Comparison of ENCODE assay signal across 20 cellular contexts in genomic region chr13:75468098-75468497, GRCh38. TPM values are rescaled to one million over a fixed set of nuclear protein-coding genes. Genes with fewer than 3 reads are reported as not detected.
DNase-seq lines count a peak whose midpoint lies in the region; ATAC-seq, FAIRE-seq and TF ChIP-seq lines count a peak whose summit lies in the region.
"Had no signal": no experiment of that assay in that cellular context is flagged by ENCODE, and none has a peak within 500 bp of the region (broad histone marks: within the 10 kb centered on the region; RNA-seq: fewer than 3 reads in every experiment).

No MANE protein-coding gene starts in this region.

- H3K4me3 ChIP-seq in HepG2 (replicated peaks in 1 of 3; ENCODE audit: insufficient read depth in 1 of 3, low read depth in 2 of 3, low read length in 3 of 3) (no peak overlapping the region), right lobe of liver (no peak overlapping the region), esophagus squamous epithelium (no peak overlapping the region), osteoblast (ENCODE audit: insufficient read depth, low read length) (peak overlapping the region; percentile 31)

- CTCF ChIA-PET in HepG2 (lab: Yijun Ruan, JAX; ENCODE audit: low intra/inter-chr PET ratio, low total read pairs), result no interaction called here

- no peak for TF ChIP-seq CTCF in HepG2 (CRISPR knock-in tag; IDR thresholded peaks at IDR 0.05)
- TF ChIP-seq CTCF in right lobe of liver (IDR thresholded peaks at IDR 0.05), result no peak
- TF ChIP-seq CTCF in esophagus squamous epithelium (IDR thresholded peaks at IDR 0.05), result no peak
- TF ChIP-seq CTCF in osteoblast (IDR thresholded peaks at IDR 0.05; ENCODE audit: extremely low read depth, low read depth, low read length), result no peak
- no peak for TF ChIP-seq CTCF in GM13976 (IDR thresholded peaks at IDR 0.05; ENCODE audit: borderline replicate concordance, control extremely low read depth, extremely low read depth, insufficient read depth, missing control alignments)

- H3K9me3 Mint-ChIP-seq in activated naive CD8-positive, alpha-beta T cell treated with anti-CD3 and anti-CD28 coated beads, Interleukin-2, amount 50 U/mL, for 24 hours, result no peaks in the 10 kb centered on the region

- in situ Hi-C loops in HepG2 (cut with HindIII; ENCODE audit: extremely low pct_ligation_motif_present, low pct_unique_long_range_greater_than_20kb) (no loop called here), GM13976 (cut with MboI; ENCODE audit: low sequenced_read_pairs, unreplicated experiment) (no loop called here)

- no peak for TF ChIP-seq RAD21 in HepG2 (CRISPR knock-in tag; IDR thresholded peaks at IDR 0.05)

- H3K4me1 Mint-ChIP-seq in activated naive CD8-positive, alpha-beta T cell treated with anti-CD3 and anti-CD28 coated beads, Interleukin-2, amount 50 U/mL, for 24 hours, result no peaks in the 10 kb centered on the region
- H3K4me1 Mint-ChIP-seq: activated CD8-positive, alpha-beta memory T cell treated with anti-CD3 and anti-CD28 coated beads, Interleukin-2, amount 10 ng/mL, durations not matched to agents 7 days and 5 days; activated naive CD8-positive, alpha-beta T cell treated with anti-CD3 and anti-CD28 coated beads, Interleukin-2, amount 10 ng/mL, durations not matched to agents 7 days and 5 days; activated T-helper 17 cell treated with anti-CD3 and anti-CD28 coated beads, Interleukin-2, amount 50 U/mL, for 72 hours had no signal

- TF ChIP-seq EP300 in HepG2 (IDR thresholded peaks at IDR 0.05; ENCODE audit: low read depth in 2 of 2, low read length in 2 of 2) (no peak), HepG2 (CRISPR knock-in tag; IDR thresholded peaks at IDR 0.05; ENCODE audit: borderline replicate concordance) (no peak)

- no peak overlapping the region for H3K9ac ChIP-seq in HepG2 (ENCODE audit: insufficient read depth, low read depth, low read length)

- peak overlapping the region; percentile 37 for H3K27ac ChIP-seq in HepG2 (ENCODE audit: extremely low read length, insufficient read depth, low read length)
- H3K27ac ChIP-seq in right lobe of liver, result no peak overlapping the region
- peak overlapping the region; percentile 12 to 62 (median 26) for H3K27ac ChIP-seq in esophagus squamous epithelium
- H3K27ac ChIP-seq in osteoblast (ENCODE audit: low read depth, low read length), result peak overlapping the region; percentile 57

- peaks cover 100% of the 10 kb centered on the region for H3K79me2 ChIP-seq in HepG2 (ENCODE audit: insufficient read depth, low read length)
- peaks cover 53% of the 10 kb centered on the region for H3K79me2 ChIP-seq in osteoblast (ENCODE audit: insufficient read depth, low read length)

- 94% methylated on average over 1 of the region's 1 CpG for WGBS in HepG2 (ENCODE audit: low lambda C conversion rate)
- 43% methylated on average over 1 of the region's 1 CpG for WGBS in right lobe of liver (ENCODE audit: insufficient coverage, low coverage, low lambda C conversion rate, missing lambda C conversion rate)
- WGBS in esophagus squamous epithelium, 2 donors, result 30 to 57% methylated on average over 1 of the region's 1 CpG

- BruUV-seq in HepG2 (replicated peaks; lab: Mats Ljungman, UMichigan), result TSS peak; percentile 0

- peaks cover 10% of the 10 kb centered on the region for H3K27me3 Mint-ChIP-seq in activated naive CD8-positive, alpha-beta T cell treated with anti-CD3 and anti-CD28 coated beads, Interleukin-2, amount 50 U/mL, for 24 hours

- H3K36me3 Mint-ChIP-seq in activated naive CD8-positive, alpha-beta T cell treated with anti-CD3 and anti-CD28 coated beads, Interleukin-2, amount 50 U/mL, for 24 hours (ENCODE audit: low read depth), result no peaks in the 10 kb centered on the region
- H3K36me3 Mint-ChIP-seq: activated CD8-positive, alpha-beta memory T cell treated with anti-CD3 and anti-CD28 coated beads, Interleukin-2, amount 10 ng/mL, durations not matched to agents 7 days and 5 days; activated naive CD8-positive, alpha-beta T cell treated with anti-CD3 and anti-CD28 coated beads, Interleukin-2, amount 10 ng/mL, durations not matched to agents 7 days and 5 days had no signal

- ATAC-seq in HepG2 (no peak), right lobe of liver (no peak)
- ATAC-seq in activated naive CD8-positive, alpha-beta T cell treated with anti-CD3 and anti-CD28 coated beads, Interleukin-2, amount 50 U/mL, for 24 hours, result no peak
- ATAC-seq: activated CD8-positive, alpha-beta memory T cell treated with anti-CD3 and anti-CD28 coated beads, Interleukin-2, amount 10 ng/mL, durations not matched to agents 7 days and 5 days; activated T-helper 17 cell treated with anti-CD3 and anti-CD28 coated beads, Interleukin-2, amount 50 U/mL, for 72 hours had no signal

- H3K27me3 ChIP-seq in HepG2 (ENCODE audit: control insufficient read depth in 1 of 2, insufficient read depth in 2 of 2, low read length in 2 of 2), result no peaks in the 10 kb centered on the region
- H3K27me3 ChIP-seq in right lobe of liver, result no peaks in the 10 kb centered on the region
- no peaks in the 10 kb centered on the region for H3K27me3 ChIP-seq in esophagus squamous epithelium
- H3K27me3 ChIP-seq in osteoblast (ENCODE audit: insufficient read depth, low read length), result no peaks in the 10 kb centered on the region

- H3K4me1 ChIP-seq in HepG2 (ENCODE audit: insufficient read depth, low read length) (peaks cover 76% of the 10 kb centered on the region), right lobe of liver (peaks cover 0 to 8% (median 2%) of the 10 kb centered on the region in 4 donors), esophagus squamous epithelium (peaks cover 0 to 51% (median 5%) of the 10 kb centered on the region in 3 donors), osteoblast (ENCODE audit: insufficient read depth, low read length) (peaks cover 12% of the 10 kb centered on the region)

- DNase-seq in HepG2 (ENCODE audit: low spot score) (no peak), right lobe of liver (no peak), esophagus squamous epithelium (lab: John Stamatoyannopoulos, UW) (no peak), osteoblast (ENCODE audit: insufficient read length, low spot score, missing footprints) (peak; percentile 23), GM13976 (ENCODE audit: low spot score) (no peak), NCI-H128 (lab: John Stamatoyannopoulos, UW; ENCODE audit: unreplicated experiment) (no peak), GOT3 (lab: John Stamatoyannopoulos, UW) (no peak)
- DNase-seq in activated naive CD8-positive, alpha-beta T cell treated with anti-CD3 and anti-CD28 coated beads, Interleukin-2, amount 50 U/mL, for 24 hours, result no peak
- DNase-seq: ACHN; activated CD8-positive, alpha-beta memory T cell treated with anti-CD3 and anti-CD28 coated beads, Interleukin-2, amount 10 ng/mL, durations not matched to agents 7 days and 5 days; activated naive CD8-positive, alpha-beta T cell treated with anti-CD3 and anti-CD28 coated beads, Interleukin-2, amount 10 ng/mL, durations not matched to agents 7 days and 5 days; caudate nucleus; erythroblast; head of caudate nucleus; NCI-H1436 treated with DMSO at 0.1 percent for 48 hours; NCI-H526; substantia nigra; SW 1271 had no signal

- H3K36me3 ChIP-seq in HepG2 (replicated peaks in 1 of 2; ENCODE audit: control insufficient read depth in 1 of 2, insufficient read depth in 2 of 2, low read length in 2 of 2) (peaks cover 5 to 11% of the 10 kb centered on the region in 2 experiments), right lobe of liver (no peaks in the 10 kb centered on the region), esophagus squamous epithelium (no peaks in the 10 kb centered on the region), osteoblast (ENCODE audit: insufficient read depth, low read length) (no peaks in the 10 kb centered on the region)

- H2AFZ ChIP-seq in HepG2 (ENCODE audit: low read length), result no peak overlapping the region
- peak overlapping the region; percentile 25 for H2AFZ ChIP-seq in osteoblast (ENCODE audit: low read length)

- H3K4me3 Mint-ChIP-seq in activated naive CD8-positive, alpha-beta T cell treated with anti-CD3 and anti-CD28 coated beads, Interleukin-2, amount 50 U/mL, for 24 hours, result no peak overlapping the region
- H3K4me3 Mint-ChIP-seq: activated CD8-positive, alpha-beta memory T cell treated with anti-CD3 and anti-CD28 coated beads, Interleukin-2, amount 10 ng/mL, durations not matched to agents 7 days and 5 days; activated naive CD8-positive, alpha-beta T cell treated with anti-CD3 and anti-CD28 coated beads, Interleukin-2, amount 10 ng/mL, durations not matched to agents 7 days and 5 days; activated T-helper 17 cell treated with anti-CD3 and anti-CD28 coated beads, Interleukin-2, amount 50 U/mL, for 72 hours had no signal

- TF ChIP-seq POLR2A in HepG2 (IDR thresholded peaks at IDR 0.05; ENCODE audit: insufficient read depth in 1 of 2, low read depth in 2 of 2, low read length in 2 of 2), result no peak
- no peak for TF ChIP-seq POLR2A in right lobe of liver (IDR thresholded peaks at IDR 0.05)
- no peak for TF ChIP-seq POLR2A in esophagus squamous epithelium (IDR thresholded peaks at IDR 0.05)

- intact Hi-C loops in HepG2 (cut with micrococcal nuclease; ENCODE audit: unreplicated experiment), result loop anchor here (1.0 kb wide), 1 partner anchor 10 kb away; no protein-coding TSS in a partner anchor
- intact Hi-C loops in right lobe of liver (cut with DNase I), result no loop called here
- intact Hi-C loops in esophagus squamous epithelium (cut with DNase I), result no loop called here

- H4K20me1 ChIP-seq in HepG2 (ENCODE audit: insufficient read depth, low read length) (peaks cover 17% of the 10 kb centered on the region), osteoblast (ENCODE audit: insufficient read depth, low read length) (peaks cover 4% of the 10 kb centered on the region)

- H3K9me3 ChIP-seq in HepG2 (ENCODE audit: low read length) (no peaks in the 10 kb centered on the region), right lobe of liver (no peaks in the 10 kb centered on the region), esophagus squamous epithelium (no peaks in the 10 kb centered on the region), osteoblast (ENCODE audit: low read depth, low read length) (no peaks in the 10 kb centered on the region)

- no peak for FAIRE-seq in HepG2 (lab: Jason Lieb, UNC)
- FAIRE-seq: GM18507 had no signal

- H3K27ac Mint-ChIP-seq in activated naive CD8-positive, alpha-beta T cell treated with anti-CD3 and anti-CD28 coated beads, Interleukin-2, amount 50 U/mL, for 24 hours, result no peak overlapping the region
- H3K27ac Mint-ChIP-seq: activated CD8-positive, alpha-beta memory T cell treated with anti-CD3 and anti-CD28 coated beads, Interleukin-2, amount 10 ng/mL, durations not matched to agents 7 days and 5 days; activated naive CD8-positive, alpha-beta T cell treated with anti-CD3 and anti-CD28 coated beads, Interleukin-2, amount 10 ng/mL, durations not matched to agents 7 days and 5 days; activated T-helper 17 cell treated with anti-CD3 and anti-CD28 coated beads, Interleukin-2, amount 50 U/mL, for 72 hours had no signal

- H3K4me2 ChIP-seq in HepG2 (ENCODE audit: low read depth, low read length) (no peak overlapping the region), osteoblast (ENCODE audit: insufficient read depth, low read length) (peak overlapping the region; percentile 69)

- POLR2A ChIA-PET in HepG2 (lab: Yijun Ruan, JAX), result interaction anchor here (1.0 to 1.6 kb wide), 2 partner anchors 9 kb away, joined by 3 to 7 read pairs; no protein-coding TSS in a partner anchor

RNA-seq across cellular contexts. Expression of gene TBC1D4, which starts 13.9 kb away (rescaled TPM):
- total RNA-seq in HepG2 (2016; rRNA removed; fragmentation: Illumina TruSeq; extraction: Trizol) (35.9 and 55.4 TPM in 2 replicates), right lobe of liver (10 to 100 TPM in 4 of 6 experiments, 1 to 10 TPM in 2; 7.7 to 18.6 (median 10.3) TPM), esophagus squamous epithelium (10 to 100 TPM; 14.9 to 20.8 (median 16.6) TPM), osteoblast (18.6 and 19.5 TPM in 2 replicates)
- total RNA-seq in HepG2 (2016; cell fraction: cytosol; rRNA removed; fragmentation: Illumina TruSeq; extraction: Trizol; ENCODE audit: low read depth), result 9.8 and 11.6 TPM in 2 replicates
- total RNA-seq in HepG2 (2016; cell fraction: insoluble cytoplasmic fraction; rRNA removed; fragmentation: Illumina TruSeq; extraction: Trizol), result 34.7 and 51.3 TPM in 2 replicates
- total RNA-seq in HepG2 (2016; cell fraction: membrane; rRNA removed; fragmentation: Illumina TruSeq; extraction: Trizol), result 15.2 and 16.2 TPM in 2 replicates
- total RNA-seq in HepG2 (2016; cell fraction: nucleus; rRNA removed; fragmentation: Illumina TruSeq; extraction: Trizol), result 40.3 and 42.3 TPM in 2 replicates
- 61.0 and 64.4 TPM in 2 replicates for polyA plus RNA-seq in HepG2 (2011; rRNA removed)
- 51.3 and 56.0 TPM in 2 replicates for polyA plus RNA-seq in HepG2 (2011; cell fraction: cytosol; rRNA removed)
- 38.5 and 39.0 TPM in 2 replicates for polyA plus RNA-seq in HepG2 (2011; cell fraction: nucleus; rRNA removed)
- 34.3 and 36.4 TPM in 2 replicates for polyA plus RNA-seq in HepG2 (2012)
- polyA plus RNA-seq in HepG2 (2016; cell fraction: cytosol; fragmentation: Illumina TruSeq; extraction: Trizol; ENCODE audit: low read depth), result 0.92 and 0.95 TPM in 2 replicates
- 40.9 and 42.4 TPM in 2 replicates for polyA plus RNA-seq in HepG2 (2016; cell fraction: insoluble cytoplasmic fraction; fragmentation: Illumina TruSeq; extraction: Trizol; ENCODE audit: low read depth)
- polyA plus RNA-seq in HepG2 (2016; cell fraction: membrane; fragmentation: Illumina TruSeq; extraction: Trizol; ENCODE audit: low read depth), result 4.8 and 5.3 TPM in 2 replicates
- polyA plus RNA-seq in HepG2 (2016; cell fraction: nucleus; fragmentation: Illumina TruSeq; extraction: Trizol; ENCODE audit: insufficient read depth, low read depth), result 33.6 TPM in 2 replicates
- 53.3 and 125 TPM in 2 replicates for polyA minus RNA-seq in HepG2 (2011; rRNA and poly(A)+ RNA removed; ENCODE audit: low replicate concordance)
- 88.0 and 94.2 TPM in 2 replicates for polyA minus RNA-seq in HepG2 (2011; cell fraction: cytosol; rRNA and poly(A)+ RNA removed)
- 138 and 139 TPM in 2 replicates for polyA minus RNA-seq in HepG2 (2011; cell fraction: nucleus; rRNA and poly(A)+ RNA removed)

Comparison
In these comparisons a context has a peak if more than half of its experiments do, and no peak if none do; other contexts are left out.
1. H3K27ac ChIP-seq: peak in HepG2 (single experiment), esophagus squamous epithelium (4 of 4) and osteoblast (single experiment); none in right lobe of liver (0 of 3).